Comparison of ENCODE assay signal across 7 cellular contexts in genomic region chr21:28516996-28517592, GRCh38.
DNase-seq lines count a peak whose midpoint lies in the region; ATAC-seq and TF ChIP-seq lines count a peak whose summit lies in the region.

No MANE protein-coding gene starts in this region.

- TF ChIP-seq POLR2A in NB4 (IDR thresholded peaks at IDR 0.05; ENCODE audit: extremely low read depth, insufficient read length) = no peak

- H3K4me3 ChIP-seq in NB4 (ENCODE audit: low read depth, low read length) = no peak overlapping the region

- TF ChIP-seq CTCF in NB4 (IDR thresholded peaks at IDR 0.05; ENCODE audit: low read depth, low read length) = peak; percentile 80

- in situ Hi-C loops in T47D (cut with HindIII; ENCODE audit: low pct_unique_long_range_greater_than_20kb, low sequenced_read_pairs) = no loop called here

- DNase-seq in NB4 (ENCODE audit: low read depth) (peak; percentile 58), UCSD-AML1 (lab: John Stamatoyannopoulos, UW; ENCODE audit: unreplicated experiment) (peak; percentile 67), T47D (ENCODE audit: low read depth in 1 of 2, low spot score in 1 of 2) (peak; percentile 30 to 78), kidney tubule cell (ENCODE audit: low spot score) (peak; percentile 76)
- DNase-seq in stimulated activated CD4-positive, alpha-beta T cell treated with anti-CD3 and anti-CD28 coated beads, Interleukin-4, amount 100 ng/mL, for 48 hours (ENCODE audit: low read depth in 2 of 2) = peak; percentile 49 to 58

- ATAC-seq in GM18511 (IDR thresholded peaks at IDR 0.05; ENCODE audit: unreplicated experiment) (peak; percentile 98), HG02623 (IDR thresholded peaks at IDR 0.05; ENCODE audit: unreplicated experiment) (peak; percentile 100)
